7 cellular contexts compared by ENCODE assay signal in genomic region chrX:147077472-147077871, GRCh38.
"Had no signal": no experiment of that assay in that cellular context is flagged by ENCODE, and none has a peak within 500 bp of the region (broad histone marks: within the 10 kb centered on the region; RNA-seq: fewer than 3 reads in every experiment).

No MANE protein-coding gene starts in this region.

- FAIRE-seq: G401.6, GM12878, GM12891, GM12892, GM19239 had no signal

- ATAC-seq: GM12878 had no signal

- H3K4me3 ChIP-seq: GM12878 had no signal

- DNase-seq: GDM1, GF-D8 had no signal
